In genomic region chr1:148362141-148362929, GRCh38 we compare ENCODE assay signal across 7 cellular contexts.
DNase-seq lines count a peak whose midpoint lies in the region; ATAC-seq lines count a peak whose summit lies in the region.

No MANE protein-coding gene starts in this region.

- no peaks in the 10 kb centered on the region for H3K9me3 Mint-ChIP-seq in activated naive CD8-positive, alpha-beta T cell treated with anti-CD3 and anti-CD28 coated beads, Interleukin-2, amount 50 U/mL, for 24 hours

- intact Hi-C loops in left colon (cut with DNase I, micrococcal nuclease): no loop called here

- ATAC-seq in activated naive CD8-positive, alpha-beta T cell treated with anti-CD3 and anti-CD28 coated beads, Interleukin-2, amount 50 U/mL, for 24 hours: peak; percentile 70
- ATAC-seq in left colon (peak; percentile 97), HG02870 (IDR thresholded peaks at IDR 0.05; ENCODE audit: unreplicated experiment) (no peak), GM18867 (IDR thresholded peaks at IDR 0.05; ENCODE audit: unreplicated experiment) (no peak)

- H3K4me1 Mint-ChIP-seq in activated naive CD8-positive, alpha-beta T cell treated with anti-CD3 and anti-CD28 coated beads, Interleukin-2, amount 50 U/mL, for 24 hours: peaks cover 56% of the 10 kb centered on the region

- H3K36me3 Mint-ChIP-seq in activated naive CD8-positive, alpha-beta T cell treated with anti-CD3 and anti-CD28 coated beads, Interleukin-2, amount 50 U/mL, for 24 hours (ENCODE audit: low read depth): no peaks in the 10 kb centered on the region

- peaks cover 9% of the 10 kb centered on the region for H3K27me3 Mint-ChIP-seq in activated naive CD8-positive, alpha-beta T cell treated with anti-CD3 and anti-CD28 coated beads, Interleukin-2, amount 50 U/mL, for 24 hours

- peak overlapping the region; percentile 90 for H3K27ac Mint-ChIP-seq in activated naive CD8-positive, alpha-beta T cell treated with anti-CD3 and anti-CD28 coated beads, Interleukin-2, amount 50 U/mL, for 24 hours

- DNase-seq in NCI-H748 treated with DMSO at 0.1 percent for 48 hours (lab: John Stamatoyannopoulos, UW) (peak; percentile 84), left colon (peak; percentile 76 to 87), hepatic stellate cell (ENCODE audit: low spot score) (no peak)
- peak; percentile 57 for DNase-seq in activated naive CD8-positive, alpha-beta T cell treated with anti-CD3 and anti-CD28 coated beads, Interleukin-2, amount 50 U/mL, for 24 hours
- DNase-seq in stimulated activated naive CD4-positive, alpha-beta T cell treated with Interleukin-2 at 50 U/mL for 16 hours (lab: John Stamatoyannopoulos, UW): peak; percentile 38

- H3K4me3 Mint-ChIP-seq in activated naive CD8-positive, alpha-beta T cell treated with anti-CD3 and anti-CD28 coated beads, Interleukin-2, amount 50 U/mL, for 24 hours: peak overlapping the region; percentile 82

Comparison
In these comparisons a context has a peak if more than half of its experiments do, and no peak if none do; other contexts are left out.
1. ATAC-seq: peak in activated naive CD8-positive, alpha-beta T cell treated with anti-CD3 and anti-CD28 coated beads, Interleukin-2, amount 50 U/mL, for 24 hours (single experiment) and left colon (single experiment); none in HG02870 (single experiment) and GM18867 (single experiment).